ENCODE assay signal across 1 cellular context in genomic region chr20:32358883-32359632, GRCh38.
TF ChIP-seq lines count a peak whose summit lies in the region.

No MANE protein-coding gene starts in this region.

TF ChIP-seq in H1, 55 proteins besides CTCF, POLR2A, EP300 and RAD21 (continued from another document):
- no peak for TF ChIP-seq CHD1 (IDR thresholded peaks at IDR 0.05; ENCODE audit: low read depth, low read length)
- TF ChIP-seq ASH2L (IDR thresholded peaks at IDR 0.05; ENCODE audit: low read length) = peak; percentile 22
- no peak for TF ChIP-seq TAF7 (optimal IDR thresholded peaks at IDR 0.05; ENCODE audit: borderline replicate concordance, low read depth, low read length)
- TF ChIP-seq RNF2 (IDR thresholded peaks at IDR 0.05; ENCODE audit: borderline replicate concordance, low read depth, low read length, missing control alignments, poor library complexity, severe bottlenecking) = peak; percentile 27
- TF ChIP-seq KDM1A (IDR thresholded peaks at IDR 0.05; ENCODE audit: borderline replicate concordance, low read length) = no peak
- peak; percentile 83 for TF ChIP-seq EGR1 (IDR thresholded peaks at IDR 0.05; ENCODE audit: borderline replicate concordance, low read depth, low read length)
- TF ChIP-seq MAX (IDR thresholded peaks at IDR 0.05) = peak; percentile 37; the same call in 1 of the 2 replicates
- peak; percentile 67 for TF ChIP-seq ZNF274 (IDR thresholded peaks at IDR 0.05; ENCODE audit: borderline replicate concordance, extremely low read depth, low read length)
- TF ChIP-seq CBX8 (IDR thresholded peaks at IDR 0.05; ENCODE audit: borderline replicate concordance, low read depth, low read length) = no peak
- TF ChIP-seq SP2 (IDR thresholded peaks at IDR 0.05; ENCODE audit: low read length) = no peak
- TF ChIP-seq BACH1 (IDR thresholded peaks at IDR 0.05; ENCODE audit: low read length) = peak; percentile 61; the same call in 1 of the 2 replicates
- no peak for TF ChIP-seq TBP (IDR thresholded peaks at IDR 0.05; ENCODE audit: low read depth, low read length)
- 0 out of 2 replicates have a peak, but pooled peaks have one; percentile 50 for TF ChIP-seq SP4 (IDR thresholded peaks at IDR 0.05; ENCODE audit: low read length)
- TF ChIP-seq SRF (IDR thresholded peaks at IDR 0.05; ENCODE audit: low read depth, low read length) = no peak
- no peak for TF ChIP-seq EZH2 (IDR thresholded peaks at IDR 0.05; ENCODE audit: low read depth, low read length, severe bottlenecking)
- TF ChIP-seq KDM5A (IDR thresholded peaks at IDR 0.05; ENCODE audit: low read length) = no peak
- peak; percentile 61; the same call in 1 of the 2 replicates for TF ChIP-seq SP1 (IDR thresholded peaks at IDR 0.05; ENCODE audit: low read depth, low read length)
- TF ChIP-seq NANOG (IDR thresholded peaks at IDR 0.05; ENCODE audit: insufficient read depth, low read depth, low read length, poor library complexity, severe bottlenecking) = peak; percentile 54
- peak; percentile 64 for TF ChIP-seq TEAD4 (IDR thresholded peaks at IDR 0.05; ENCODE audit: low read depth, low read length)
- TF ChIP-seq BRCA1 (IDR thresholded peaks at IDR 0.05; ENCODE audit: low read depth, low read length) = no peak
- no peak for TF ChIP-seq E2F6 (IDR thresholded peaks at IDR 0.05)
- TF ChIP-seq MAFK (IDR thresholded peaks at IDR 0.05; ENCODE audit: low read depth, low read length) = no peak
- no peak for TF ChIP-seq YY1 (IDR thresholded peaks at IDR 0.05; ENCODE audit: low read depth, low read length)
- no peak for TF ChIP-seq SUZ12 (IDR thresholded peaks at IDR 0.05; ENCODE audit: low read length)
- TF ChIP-seq CTBP2 (IDR thresholded peaks at IDR 0.05; ENCODE audit: borderline replicate concordance, insufficient read depth, insufficient read length, low read length) = no peak
- TF ChIP-seq USF2 (IDR thresholded peaks at IDR 0.05; ENCODE audit: low read length) = no peak
- TF ChIP-seq FOSL1 (IDR thresholded peaks at IDR 0.05; ENCODE audit: insufficient read depth, low read depth, low read length) = no peak
- TF ChIP-seq JUND (IDR thresholded peaks at IDR 0.05; ENCODE audit: low read length) = no peak
- no peak for TF ChIP-seq SIRT6 (IDR thresholded peaks at IDR 0.05; ENCODE audit: low read length)
- TF ChIP-seq TAF1 (IDR thresholded peaks at IDR 0.05; ENCODE audit: low read depth, low read length) = no peak
- peak; percentile 100 for TF ChIP-seq TCF12 (IDR thresholded peaks at IDR 0.05; ENCODE audit: low read depth, low read length)
- no peak for TF ChIP-seq CEBPB (IDR thresholded peaks at IDR 0.05; ENCODE audit: low read depth, low read length)
- no peak for TF ChIP-seq KDM4A (IDR thresholded peaks at IDR 0.05; ENCODE audit: low read depth, low read length, severe bottlenecking)
- TF ChIP-seq ATF2 (IDR thresholded peaks at IDR 0.05; ENCODE audit: low read length) = 0 out of 2 replicates have a peak, but pooled peaks have one; percentile 47
- no peak for TF ChIP-seq CBX5 (IDR thresholded peaks at IDR 0.05; ENCODE audit: low read depth, low read length)
- no peak for TF ChIP-seq PHF8 (conservative IDR thresholded peaks at IDR 0.05; ENCODE audit: low read depth, low read length)
- peak; percentile 95 for TF ChIP-seq HDAC6 (IDR thresholded peaks at IDR 0.05; ENCODE audit: low read depth, low read length)
- no peak for TF ChIP-seq CHD7 (IDR thresholded peaks at IDR 0.05; ENCODE audit: insufficient replicate concordance, low read length)
- peak; percentile 47; the same call in 1 of the 2 replicates for TF ChIP-seq CHD2 (IDR thresholded peaks at IDR 0.05; ENCODE audit: low read length)
- TF ChIP-seq SIX5 (IDR thresholded peaks at IDR 0.05; ENCODE audit: low read depth, low read length) = no peak
- peak in 1 of 2 experiments; percentile 13 for TF ChIP-seq BCL11A (IDR thresholded peaks at IDR 0.05; ENCODE audit: low read depth in 2 of 2, low read length in 2 of 2)
- no peak for TF ChIP-seq RFX5 (IDR thresholded peaks at IDR 0.05; ENCODE audit: borderline replicate concordance, low read depth, low read length)
- peak; percentile 44; the same call in 1 of the 2 replicates for TF ChIP-seq GTF2F1 (IDR thresholded peaks at IDR 0.05; ENCODE audit: borderline replicate concordance, low read depth, low read length)
- TF ChIP-seq RXRA (IDR thresholded peaks at IDR 0.05; ENCODE audit: insufficient read depth, low read depth, low read length) = peak; percentile 96
- TF ChIP-seq HDAC2 (IDR thresholded peaks at IDR 0.05; ENCODE audit: borderline replicate concordance in 1 of 2, low read depth in 2 of 2, low read length in 2 of 2) = 0 out of 4 replicates have a peak, but pooled peaks have one; percentile 27 to 29
- TF ChIP-seq RBBP5 (IDR thresholded peaks at IDR 0.05; ENCODE audit: borderline replicate concordance, low read depth, low read length) = no peak
- no peak for TF ChIP-seq GABPA (IDR thresholded peaks at IDR 0.05; ENCODE audit: borderline replicate concordance, insufficient read depth, low read length)
- no peak for TF ChIP-seq JUN (IDR thresholded peaks at IDR 0.05; ENCODE audit: low read depth, low read length)
- no peak for TF ChIP-seq POU5F1 (IDR thresholded peaks at IDR 0.05; ENCODE audit: low read depth, low read length)
